7 cellular contexts compared by ENCODE assay signal in the genomic region with DNA sequence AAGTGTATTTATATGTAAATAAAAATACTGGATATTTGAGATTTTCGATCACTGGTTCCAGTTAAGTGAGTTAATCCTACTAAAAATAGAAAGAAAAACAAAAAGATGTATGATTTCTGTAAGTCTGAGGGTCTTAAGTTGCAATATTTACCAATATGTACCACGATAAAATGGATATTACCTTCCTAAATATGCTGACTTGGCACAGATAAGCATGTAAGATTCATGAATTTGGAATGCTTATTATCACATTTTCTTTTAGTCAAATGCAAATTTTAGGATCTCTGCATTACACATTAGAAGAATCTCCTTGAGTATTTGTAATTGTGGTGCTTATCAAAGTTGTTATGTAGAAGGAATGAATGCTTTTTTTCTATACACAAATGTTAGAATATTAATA.
"Had no signal": no experiment of that assay in that cellular context is flagged by ENCODE, and none has a peak within 500 bp of the region (broad histone marks: within the 10 kb centered on the region; RNA-seq: fewer than 3 reads in every experiment).

No MANE protein-coding gene starts in this region.

- H3K4me1 Mint-ChIP-seq: IgD-negative memory B cell had no signal

- H3K27ac Mint-ChIP-seq: IgD-negative memory B cell had no signal

- H3K27ac ChIP-seq: GM23248, HL-60 had no signal

- H3K36me3 Mint-ChIP-seq: IgD-negative memory B cell had no signal

- H3K9ac ChIP-seq: GM23248 had no signal

- H3K4me3 ChIP-seq: GM23248 had no signal

- H2AFZ ChIP-seq: GM23248 had no signal

- H3K9me3 Mint-ChIP-seq: IgD-negative memory B cell had no signal

- DNase-seq: GM23248, H9, HCEC 1CT, Kasumi-1, KG1 had no signal

- H3K4me3 Mint-ChIP-seq: H9, IgD-negative memory B cell had no signal
